In the genomic region with DNA sequence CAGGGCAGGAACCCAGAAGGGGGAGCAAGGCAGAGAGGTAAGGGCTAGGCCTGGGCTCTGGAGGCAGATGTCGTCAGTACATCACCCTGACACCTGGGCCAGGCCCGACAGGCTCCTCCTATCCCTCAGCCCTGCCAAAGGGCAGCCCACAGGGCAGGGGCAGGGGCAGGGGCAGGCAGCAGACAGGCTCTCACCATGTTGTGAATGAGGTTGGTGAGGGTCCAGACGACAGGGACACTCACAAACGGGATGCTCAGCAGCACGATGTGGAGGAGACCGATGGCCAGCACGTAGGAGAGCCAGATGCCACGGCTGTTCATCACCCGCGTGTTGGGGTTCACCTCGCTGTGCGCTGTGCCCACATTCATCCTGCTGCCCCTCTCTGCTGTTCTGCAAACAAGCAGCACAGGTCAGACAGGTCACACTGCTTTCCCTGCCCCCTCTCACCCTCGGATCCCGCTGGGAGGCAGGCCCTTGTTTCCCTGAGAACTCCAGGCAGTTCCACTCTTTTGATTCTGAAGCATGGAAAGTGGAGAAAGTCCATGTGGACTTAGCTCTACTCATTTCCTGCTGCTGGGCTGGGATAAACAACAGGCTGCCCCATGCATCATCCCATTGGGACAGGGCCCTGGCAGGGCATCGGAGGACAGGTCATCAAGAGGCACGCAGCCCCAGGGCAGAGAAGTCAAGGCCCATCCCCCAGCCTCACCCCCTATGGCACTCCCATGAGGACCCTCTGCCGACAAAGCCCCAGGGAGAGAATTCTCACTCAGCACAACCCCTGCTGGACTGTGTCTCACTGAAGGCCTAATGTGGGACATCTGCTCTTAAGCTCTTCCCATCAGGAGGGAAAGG, we compare ENCODE assay signal across 11 cellular contexts. TPM values are rescaled to one million over a fixed set of nuclear protein-coding genes. Genes with fewer than 3 reads are reported as not detected.
DNase-seq lines count a peak whose midpoint lies in the region; ATAC-seq and TF ChIP-seq lines count a peak whose summit lies in the region.
"Had no signal": no experiment of that assay in that cellular context is flagged by ENCODE, and none has a peak within 500 bp of the region (broad histone marks: within the 10 kb centered on the region; RNA-seq: fewer than 3 reads in every experiment).

No MANE protein-coding gene starts in this region.

- H3K4me3 Mint-ChIP-seq in natural killer cell treated with Interleukin-12 subunit alpha and Interleukin-12 subunit beta and Interleukin-15 and Interleukin-18, amount 100 ng/mL, for 72 hours: peak overlapping the region; percentile 96
- no peak overlapping the region for H3K4me3 Mint-ChIP-seq in CD14-positive monocyte

- H3K4me1 Mint-ChIP-seq in natural killer cell treated with Interleukin-12 subunit alpha and Interleukin-12 subunit beta and Interleukin-15 and Interleukin-18, amount 100 ng/mL, for 72 hours (ENCODE audit: low read depth in 2 of 2): peaks cover 64 to 68% of the 10 kb centered on the region in 2 donors
- peaks cover 58% of the 10 kb centered on the region for H3K4me1 Mint-ChIP-seq in CD14-positive monocyte

- H3K27me3 ChIP-seq in MG63: no peaks in the 10 kb centered on the region
- no peaks in the 10 kb centered on the region for H3K27me3 ChIP-seq in foreskin keratinocyte
- H3K27me3 ChIP-seq: colonic mucosa had no signal

- peak overlapping the region in 1 of 2 donors; percentile 90 for H3K27ac Mint-ChIP-seq in natural killer cell treated with Interleukin-12 subunit alpha and Interleukin-12 subunit beta and Interleukin-15 and Interleukin-18, amount 100 ng/mL, for 72 hours
- H3K27ac Mint-ChIP-seq in CD14-positive monocyte: peak overlapping the region in 1 of 7 donors; percentile 12

- H3K4me1 ChIP-seq in foreskin keratinocyte: peaks cover 10% of the 10 kb centered on the region

- no peak overlapping the region for H3K27ac ChIP-seq in foreskin keratinocyte
- H3K27ac ChIP-seq: colonic mucosa had no signal

- ATAC-seq in natural killer cell treated with Interleukin-12 subunit alpha and Interleukin-12 subunit beta and Interleukin-15 and Interleukin-18, amount 100 ng/mL, for 72 hours: no peak
- ATAC-seq in GM21529 (IDR thresholded peaks at IDR 0.05; ENCODE audit: unreplicated experiment): no peak
- no peak for ATAC-seq in foreskin keratinocyte
- ATAC-seq: left colon had no signal

- peaks cover 50% of the 10 kb centered on the region for H3K36me3 ChIP-seq in MG63

- no peaks in the 10 kb centered on the region for H3K9me3 Mint-ChIP-seq in natural killer cell treated with Interleukin-12 subunit alpha and Interleukin-12 subunit beta and Interleukin-15 and Interleukin-18, amount 100 ng/mL, for 72 hours
- no peaks in the 10 kb centered on the region for H3K9me3 Mint-ChIP-seq in CD14-positive monocyte

- no peaks in the 10 kb centered on the region for H3K27me3 Mint-ChIP-seq in natural killer cell treated with Interleukin-12 subunit alpha and Interleukin-12 subunit beta and Interleukin-15 and Interleukin-18, amount 100 ng/mL, for 72 hours
- H3K27me3 Mint-ChIP-seq in CD14-positive monocyte (ENCODE audit: low read depth in 3 of 3): peaks cover 0 to 5% (median 0%) of the 10 kb centered on the region in 3 donors

- no peaks in the 10 kb centered on the region for H3K9me3 ChIP-seq in MG63
- H3K9me3 ChIP-seq: colonic mucosa had no signal

- no peaks in the 10 kb centered on the region for H3K36me3 Mint-ChIP-seq in natural killer cell treated with Interleukin-12 subunit alpha and Interleukin-12 subunit beta and Interleukin-15 and Interleukin-18, amount 100 ng/mL, for 72 hours
- H3K36me3 Mint-ChIP-seq in CD14-positive monocyte: peaks cover 27 to 44% of the 10 kb centered on the region in 2 donors

- no peak overlapping the region for H3K4me3 ChIP-seq in MG63
- H3K4me3 ChIP-seq: colonic mucosa had no signal

- DNase-seq in GM03348 (ENCODE audit: low spot score) (peak; percentile 40), MG63 (peak; percentile 81), dermis blood vessel endothelial cell (peak; percentile 58), CD14-positive monocyte (ENCODE audit: low spot score) (no peak), NCI-H2081 treated with DMSO at 0.1 percent for 48 hours (lab: John Stamatoyannopoulos, UW) (no peak), foreskin keratinocyte (no peak)
- DNase-seq in natural killer cell treated with Interleukin-12 subunit alpha and Interleukin-12 subunit beta and Interleukin-15 and Interleukin-18, amount 100 ng/mL, for 72 hours (ENCODE audit: low spot score): no peak
- DNase-seq: colonic mucosa, left colon had no signal

- TF ChIP-seq CTCF in CD14-positive monocyte (IDR thresholded peaks at IDR 0.05) (no peak), foreskin keratinocyte (conservative IDR thresholded peaks at IDR 0.05) (no peak)

- intact Hi-C loops in CD14-positive monocyte (cut with micrococcal nuclease): loop anchor here in 1 of 2 donors (10.0 kb wide), 1 partner anchor 61 kb away; a partner anchor contains a TSS

RNA-seq across cellular contexts. Expression of a gene that starts 3.3 kb away (rescaled TPM):
- 54.1 and 80.1 TPM in 2 replicates for total RNA-seq in MG63 (2014; rRNA removed; shearing (Covaris generic); ENCODE audit: low replicate concordance)
- total RNA-seq in dermis blood vessel endothelial cell: 31.6 and 38.5 TPM in 2 replicates
- 100 to 1,000 TPM in 1 of 2 donors, 10 to 100 TPM in 1; 94.2 to 124 TPM for total RNA-seq in natural killer cell treated with Interleukin-12 subunit alpha and Interleukin-12 subunit beta and Interleukin-15 and Interleukin-18, amount 100 ng/mL, for 72 hours
- 10 to 100 TPM in 1 of 2 donors, 1 to 10 TPM in 1; 9.4 to 11.8 TPM for polyA plus RNA-seq in CD14-positive monocyte
- total RNA-seq in foreskin keratinocyte: 40.1 and 40.7 TPM in 2 replicates
- polyA plus RNA-seq in foreskin keratinocyte: 31.2 and 31.3 TPM in 2 replicates

RNA-seq across cellular contexts. Expression of a gene that starts 3.5 kb away (rescaled TPM):
- total RNA-seq in MG63 (2014; rRNA removed; shearing (Covaris generic); ENCODE audit: low replicate concordance): not detected in 2 replicates
- not detected in 2 replicates for total RNA-seq in dermis blood vessel endothelial cell
- total RNA-seq in natural killer cell treated with Interleukin-12 subunit alpha and Interleukin-12 subunit beta and Interleukin-15 and Interleukin-18, amount 100 ng/mL, for 72 hours: not detected
- not detected for polyA plus RNA-seq in CD14-positive monocyte
- total RNA-seq in foreskin keratinocyte: not detected in 2 replicates
- not detected in 2 replicates for polyA plus RNA-seq in foreskin keratinocyte
- total RNA-seq: colonic mucosa; left colon; T-helper 2 cell treated with Interferon-gamma antibody and Interleukin-4, amounts not matched to agents 100 ng/mL and 5 ng/mL, for 36 hours had no signal

RNA-seq across cellular contexts. Expression of a gene that starts 5.6 kb away (rescaled TPM):
- 3.9 and 10.9 TPM in 2 replicates for total RNA-seq in MG63 (2014; rRNA removed; shearing (Covaris generic); ENCODE audit: low replicate concordance)
- total RNA-seq in dermis blood vessel endothelial cell: 1.8 and 5.8 TPM in 2 replicates
- 10 to 100 TPM; 39.0 to 54.1 TPM for total RNA-seq in natural killer cell treated with Interleukin-12 subunit alpha and Interleukin-12 subunit beta and Interleukin-15 and Interleukin-18, amount 100 ng/mL, for 72 hours
- polyA plus RNA-seq in CD14-positive monocyte: not detected
- total RNA-seq in foreskin keratinocyte: 3.4 and 3.9 TPM in 2 replicates
- 3.2 and 3.6 TPM in 2 replicates for polyA plus RNA-seq in foreskin keratinocyte

RNA-seq across cellular contexts. Expression of a gene that starts 38.7 kb away (rescaled TPM):
- not detected in 2 replicates for total RNA-seq in MG63 (2014; rRNA removed; shearing (Covaris generic); ENCODE audit: low replicate concordance)
- total RNA-seq in dermis blood vessel endothelial cell (not detected in 2 replicates), foreskin keratinocyte (3.6 and 4.3 TPM in 2 replicates)
- 1 to 10 TPM in 1 of 2 donors, under 1 TPM in 1; 0.24 to 1.1 TPM for total RNA-seq in natural killer cell treated with Interleukin-12 subunit alpha and Interleukin-12 subunit beta and Interleukin-15 and Interleukin-18, amount 100 ng/mL, for 72 hours
- polyA plus RNA-seq in CD14-positive monocyte (not detected), foreskin keratinocyte (2.5 and 2.8 TPM in 2 replicates)

RNA-seq across cellular contexts. Expression of a gene that starts 56.1 kb away (rescaled TPM):
- not detected in 2 replicates for total RNA-seq in MG63 (2014; rRNA removed; shearing (Covaris generic); ENCODE audit: low replicate concordance)
- total RNA-seq in dermis blood vessel endothelial cell (not detected in 2 replicates), foreskin keratinocyte (not detected in 2 replicates)
- not detected for total RNA-seq in natural killer cell treated with Interleukin-12 subunit alpha and Interleukin-12 subunit beta and Interleukin-15 and Interleukin-18, amount 100 ng/mL, for 72 hours
- polyA plus RNA-seq in CD14-positive monocyte (not detected), foreskin keratinocyte (not detected in 2 replicates)
- total RNA-seq: colonic mucosa; left colon; T-helper 2 cell treated with Interferon-gamma antibody and Interleukin-4, amounts not matched to agents 100 ng/mL and 5 ng/mL, for 36 hours had no signal

Comparison
In these comparisons a context has a peak if more than half of its experiments do, and no peak if none do; other contexts are left out.
1. DNase-seq: peak in GM03348 (single experiment), MG63 (single experiment) and dermis blood vessel endothelial cell (single experiment); none in natural killer cell treated with Interleukin-12 subunit alpha and Interleukin-12 subunit beta and Interleukin-15 and Interleukin-18, amount 100 ng/mL, for 72 hours (single experiment), CD14-positive monocyte (single experiment), NCI-H2081 treated with DMSO at 0.1 percent for 48 hours (single experiment) and foreskin keratinocyte (0 of 2).